8 cellular contexts compared by ENCODE assay signal in the genomic region with DNA sequence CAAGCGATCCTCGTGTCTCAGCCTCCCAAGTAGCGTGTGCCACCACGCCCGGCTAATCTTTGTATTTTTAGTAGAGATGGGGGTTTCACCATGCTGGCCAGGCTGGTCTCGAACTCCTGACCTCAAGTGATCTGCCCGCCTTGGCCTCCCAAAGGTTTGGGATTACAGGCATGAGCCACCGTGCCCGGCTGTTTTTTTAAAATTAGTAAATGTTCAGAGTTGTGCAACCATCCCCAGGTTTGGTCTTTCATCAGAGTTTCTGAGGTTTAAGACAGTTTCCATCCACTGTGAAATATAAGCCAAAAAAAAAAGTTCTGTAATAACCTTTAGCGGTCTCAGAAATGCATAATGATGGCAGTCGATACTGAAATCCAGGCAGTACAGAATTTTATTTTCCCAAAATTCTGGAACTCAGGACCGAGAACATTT. TPM values are rescaled to one million over a fixed set of nuclear protein-coding genes. Genes with fewer than 3 reads are reported as not detected.
DNase-seq lines count a peak whose midpoint lies in the region; ATAC-seq and TF ChIP-seq lines count a peak whose summit lies in the region.

No MANE protein-coding gene starts in this region.

- peaks cover 11% of the 10 kb centered on the region for H3K79me2 ChIP-seq in OCI-LY1 (ENCODE audit: insufficient read depth, low read length)

- H3K4me1 Mint-ChIP-seq in CD14-positive monocyte (peaks cover 38% of the 10 kb centered on the region), naive B cell (peaks cover 17 to 39% (median 29%) of the 10 kb centered on the region in 3 donors)

- H3K9me3 ChIP-seq in OCI-LY1 (ENCODE audit: low read length), result no peaks in the 10 kb centered on the region

- peak overlapping the region; percentile 68 for H3K9ac ChIP-seq in OCI-LY1 (ENCODE audit: low read length)

- no peaks in the 10 kb centered on the region for H3K9me3 Mint-ChIP-seq in CD14-positive monocyte
- H3K9me3 Mint-ChIP-seq in naive B cell, result no peaks in the 10 kb centered on the region

- peaks cover 12% of the 10 kb centered on the region; the same call in 1 of the 2 replicates for H3K36me3 ChIP-seq in OCI-LY1 (ENCODE audit: insufficient read depth, low read length)

- H3K27me3 ChIP-seq in OCI-LY1 (ENCODE audit: insufficient read depth, low read length), result no peaks in the 10 kb centered on the region

- H3K36me3 Mint-ChIP-seq in CD14-positive monocyte (peaks cover 10 to 15% of the 10 kb centered on the region in 2 donors), naive B cell (no peaks in the 10 kb centered on the region)

- intact Hi-C loops in CD14-positive monocyte (cut with micrococcal nuclease), result loop anchor here in 1 of 2 donors (2.0 kb wide), 1 partner anchor 52 kb away; a partner anchor contains a TSS

- DNase-seq in CD14-positive monocyte (ENCODE audit: low spot score) (peak; percentile 62), caudate nucleus (lab: John Stamatoyannopoulos, UW) (no peak), naive B cell (peak; percentile 5), hepatic stellate cell (ENCODE audit: low spot score) (no peak)

- no peaks in the 10 kb centered on the region for H3K9me2 ChIP-seq in OCI-LY1 (ENCODE audit: low read depth, low read length)

- H3K27me3 Mint-ChIP-seq in CD14-positive monocyte (ENCODE audit: low read depth in 3 of 3), result peaks cover 0 to 1% (median 0%) of the 10 kb centered on the region in 3 donors
- H3K27me3 Mint-ChIP-seq in naive B cell, result peaks cover 7 to 11% (median 9%) of the 10 kb centered on the region in 3 donors

- H3K27ac Mint-ChIP-seq in CD14-positive monocyte (peak overlapping the region; percentile 95 to 99 (median 96)), naive B cell (peak overlapping the region; percentile 12 to 96 (median 90))

- peak overlapping the region; percentile 89 for H3K4me2 ChIP-seq in OCI-LY1 (ENCODE audit: low read length)

- H4K20me1 ChIP-seq in OCI-LY1 (ENCODE audit: insufficient read depth, low read length), result no peaks in the 10 kb centered on the region

- H3F3A ChIP-seq in OCI-LY1 (ENCODE audit: insufficient read depth, low read length), result peaks cover 11% of the 10 kb centered on the region

- H3K4me3 Mint-ChIP-seq in CD14-positive monocyte (peak overlapping the region; percentile 80 to 87), naive B cell (peak overlapping the region; percentile 85 to 99 (median 94))

- ATAC-seq in GM21825 (IDR thresholded peaks at IDR 0.05; ENCODE audit: unreplicated experiment) (peak; percentile 1), naive B cell (ENCODE audit: low read depth in 2 of 2) (no peak), HG03520 (IDR thresholded peaks at IDR 0.05; ENCODE audit: unreplicated experiment) (no peak), GM18870 (IDR thresholded peaks at IDR 0.05; ENCODE audit: unreplicated experiment) (no peak)

- H3K27ac ChIP-seq in OCI-LY1 (ENCODE audit: low read depth, low read length, poor library complexity, severe bottlenecking), result peak overlapping the region; percentile 86
- H3K27ac ChIP-seq in caudate nucleus (ENCODE audit: low read depth, low read length), result peak overlapping the region; percentile 96

- H2AFZ ChIP-seq in OCI-LY1 (ENCODE audit: low read length), result 0 out of 2 replicates have a peak overlapping the region, but pooled peaks have one; percentile 36

- peak overlapping the region; percentile 88 for H3K4me3 ChIP-seq in OCI-LY1 (ENCODE audit: low read depth, low read length, poor library complexity, severe bottlenecking)

- no peak for TF ChIP-seq CTCF in CD14-positive monocyte (IDR thresholded peaks at IDR 0.05)
- no peak for TF ChIP-seq CTCF in OCI-LY1 (IDR thresholded peaks at IDR 0.05; ENCODE audit: low read length)

- peaks cover 41% of the 10 kb centered on the region for H3K4me1 ChIP-seq in OCI-LY1 (ENCODE audit: insufficient read depth, low read length, severe bottlenecking)

RNA-seq across cellular contexts. Expression of a gene that starts 0.5 kb away (rescaled TPM):
- 10 to 100 TPM in 1 of 2 donors, 1 to 10 TPM in 1; 9.6 to 11.0 TPM for polyA plus RNA-seq in CD14-positive monocyte
- 10 to 100 TPM in 1 of 6 donors, 1 to 10 TPM in 5; 1.4 to 10.9 (median 2.5) TPM for polyA plus RNA-seq in naive B cell (ENCODE audit: low read depth in 6 of 6)

RNA-seq across cellular contexts. Expression of a gene that starts 1.8 kb away (rescaled TPM):
- polyA plus RNA-seq in CD14-positive monocyte (10 to 100 TPM in 1 of 2 donors, 1 to 10 TPM in 1; 8.5 to 14.0 TPM), naive B cell (ENCODE audit: low read depth in 6 of 6) (10 to 100 TPM in 5 of 6 donors, 1 to 10 TPM in 1; 9.6 to 64.4 (median 30.7) TPM)

RNA-seq across cellular contexts. Expression of a gene that starts 52.3 kb away (rescaled TPM):
- polyA plus RNA-seq in CD14-positive monocyte (10 to 100 TPM; 57.2 to 69.6 TPM), naive B cell (ENCODE audit: low read depth in 6 of 6) (10 to 100 TPM in 5 of 6 donors, 1 to 10 TPM in 1; 5.2 to 30.0 (median 20.9) TPM)

Comparison
In these comparisons a context has a peak if more than half of its experiments do, and no peak if none do; other contexts are left out.
1. DNase-seq: peak in CD14-positive monocyte (single experiment) and naive B cell (single experiment); none in caudate nucleus (0 of 61) and hepatic stellate cell (single experiment).